In the genomic region with DNA sequence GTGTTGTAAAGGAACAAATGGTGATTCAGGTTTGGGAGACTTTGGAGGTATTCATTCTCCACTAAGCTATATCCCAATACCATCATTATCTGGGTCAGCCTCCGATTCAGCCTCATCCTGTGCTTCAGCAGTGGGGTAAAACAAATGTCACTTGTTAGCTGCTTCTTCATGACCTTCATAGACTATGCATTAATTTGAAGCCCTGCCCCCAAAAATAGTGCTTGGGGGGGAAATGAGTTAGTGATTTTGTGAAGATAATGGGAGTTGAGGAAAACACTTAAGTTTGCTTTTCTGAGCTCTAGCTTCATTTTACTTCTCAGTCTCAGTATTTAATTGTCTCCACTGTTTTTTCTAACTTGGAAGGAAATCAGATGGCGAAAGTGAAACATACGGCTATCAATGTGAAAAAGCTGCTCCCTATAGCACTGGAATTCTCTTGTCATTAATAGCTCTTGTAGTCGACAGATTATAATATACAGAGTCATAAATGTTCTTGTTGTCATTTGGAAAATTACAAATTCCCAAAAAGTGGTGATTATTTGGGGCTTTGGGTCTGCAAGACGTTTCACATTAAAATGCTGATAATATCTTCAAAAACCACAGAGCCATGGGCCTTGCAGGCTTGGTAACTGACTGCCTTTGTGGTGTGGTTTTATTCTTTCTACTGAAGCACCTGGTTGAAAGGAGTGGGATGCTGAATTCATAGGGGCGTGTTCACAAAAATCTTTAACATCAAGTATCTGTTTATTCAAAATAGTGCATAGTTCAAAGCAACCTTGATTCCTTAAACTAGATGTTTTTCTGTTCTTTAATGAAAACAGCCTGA, we compare ENCODE assay signal across 10 cellular contexts. TPM values are rescaled to one million over a fixed set of nuclear protein-coding genes. Genes with fewer than 3 reads are reported as not detected.
DNase-seq lines count a peak whose midpoint lies in the region; ATAC-seq and TF ChIP-seq lines count a peak whose summit lies in the region.
"Had no signal": no experiment of that assay in that cellular context is flagged by ENCODE, and none has a peak within 500 bp of the region (broad histone marks: within the 10 kb centered on the region; RNA-seq: fewer than 3 reads in every experiment).

No MANE protein-coding gene starts in this region.

- peak; percentile 66 to 77 for ATAC-seq in CD4-positive, CD25-positive, alpha-beta regulatory T cell (ENCODE audit: low read depth in 2 of 2)
- ATAC-seq in HG02884 (IDR thresholded peaks at IDR 0.05; ENCODE audit: unreplicated experiment): no peak
- ATAC-seq: HCT116 had no signal

- peak overlapping the region; percentile 86 for H3K4me3 ChIP-seq in CD4-positive, CD25-positive, alpha-beta regulatory T cell (ENCODE audit: low read depth, low read length)
- peak overlapping the region in 2 of 3 donors; percentile 18 to 45 for H3K4me3 ChIP-seq in breast epithelium

- peak overlapping the region; percentile 62 to 74 (median 66) for H3K4me3 Mint-ChIP-seq in CD4-positive, CD25-positive, alpha-beta regulatory T cell

- peaks cover 14% of the 10 kb centered on the region for H3K36me3 Mint-ChIP-seq in CD4-positive, CD25-positive, alpha-beta regulatory T cell

- peak; percentile 34 to 83 (median 81) for DNase-seq in CD4-positive, CD25-positive, alpha-beta regulatory T cell
- DNase-seq in breast epithelium (ENCODE audit: low spot score in 2 of 2): no peak
- peak; percentile 70 for DNase-seq in pons (ENCODE audit: low spot score)
- DNase-seq in DMS114 treated with DMSO at 0.1 percent for 48 hours (lab: John Stamatoyannopoulos, UW; ENCODE audit: unreplicated experiment): no peak
- no peak for DNase-seq in DMS 273 treated with DMSO at 0.1 percent for 48 hours (lab: John Stamatoyannopoulos, UW)
- DNase-seq in kidney tubule cell (ENCODE audit: low spot score): no peak
- DNase-seq: SK-N-SH had no signal

- peak overlapping the region; percentile 93 to 96 (median 96) for H3K27ac Mint-ChIP-seq in CD4-positive, CD25-positive, alpha-beta regulatory T cell

- H3K27ac ChIP-seq in CD4-positive, CD25-positive, alpha-beta regulatory T cell (ENCODE audit: insufficient read depth, low read length, poor library complexity, severe bottlenecking): peak overlapping the region; percentile 81
- peak overlapping the region; percentile 69 for H3K27ac ChIP-seq in KOPT-K1 (ENCODE audit: low read depth, low read length, poor library complexity, severe bottlenecking)
- H3K27ac ChIP-seq in breast epithelium: peak overlapping the region; percentile 81 to 86

- TF ChIP-seq CTCF in breast epithelium (IDR thresholded peaks at IDR 0.05): no peak

- peaks cover 56 to 96% (median 86%) of the 10 kb centered on the region in 4 donors for H3K4me1 Mint-ChIP-seq in CD4-positive, CD25-positive, alpha-beta regulatory T cell

- no peaks in the 10 kb centered on the region for H3K27me3 ChIP-seq in CD4-positive, CD25-positive, alpha-beta regulatory T cell (ENCODE audit: control insufficient read depth, insufficient read depth, low read length)
- H3K27me3 ChIP-seq in breast epithelium: no peaks in the 10 kb centered on the region

- H3K9me3 ChIP-seq in CD4-positive, CD25-positive, alpha-beta regulatory T cell (ENCODE audit: control insufficient read depth in 2 of 2, low read length in 2 of 2): no peaks in the 10 kb centered on the region
- no peaks in the 10 kb centered on the region for H3K9me3 ChIP-seq in KOPT-K1 (ENCODE audit: insufficient read depth, low read length, poor library complexity, severe bottlenecking)
- no peaks in the 10 kb centered on the region for H3K9me3 ChIP-seq in breast epithelium
- H3K9me3 ChIP-seq: SK-N-SH had no signal

- no peaks in the 10 kb centered on the region for H3K9me3 Mint-ChIP-seq in CD4-positive, CD25-positive, alpha-beta regulatory T cell

- peaks cover 88% of the 10 kb centered on the region for H3K4me1 ChIP-seq in CD4-positive, CD25-positive, alpha-beta regulatory T cell (ENCODE audit: control insufficient read depth, insufficient read depth, low read length, poor library complexity, severe bottlenecking)
- peaks cover 7 to 18% of the 10 kb centered on the region in 2 donors for H3K4me1 ChIP-seq in breast epithelium

- H3K27me3 Mint-ChIP-seq in CD4-positive, CD25-positive, alpha-beta regulatory T cell: no peaks in the 10 kb centered on the region

- intact Hi-C loops in breast epithelium (cut with DNase I; ENCODE audit: low total_unique reads): loop anchor here (10.0 kb wide), 1 partner anchor 1011 kb away; no protein-coding TSS in a partner anchor

- no peaks in the 10 kb centered on the region for H3K36me3 ChIP-seq in CD4-positive, CD25-positive, alpha-beta regulatory T cell (ENCODE audit: control insufficient read depth, insufficient read depth, low read length)
- H3K36me3 ChIP-seq in KOPT-K1 (ENCODE audit: insufficient read depth, low read length) (no peaks in the 10 kb centered on the region), breast epithelium (no peaks in the 10 kb centered on the region)

- no peak for TF ChIP-seq POLR2A in breast epithelium (IDR thresholded peaks at IDR 0.05)

RNA-seq across cellular contexts. Expression of gene PIK3R1, which starts 40.0 kb away (rescaled TPM):
- total RNA-seq in CD4-positive, CD25-positive, alpha-beta regulatory T cell: 366 TPM
- polyA plus RNA-seq in CD4-positive, CD25-positive, alpha-beta regulatory T cell: 100 to 1,000 TPM in 2 of 4 donors, 10 to 100 TPM in 2; 75.9 to 127 (median 109) TPM
- total RNA-seq in breast epithelium: 100 to 1,000 TPM; 193 to 429 (median 275) TPM

Comparison
In these comparisons a context has a peak if more than half of its experiments do, and no peak if none do; other contexts are left out.
1. DNase-seq: peak in CD4-positive, CD25-positive, alpha-beta regulatory T cell (3 of 3) and pons (single experiment); none in breast epithelium (0 of 2), DMS114 treated with DMSO at 0.1 percent for 48 hours (single experiment), DMS 273 treated with DMSO at 0.1 percent for 48 hours (single experiment) and kidney tubule cell (single experiment).
2. Peak in every context shown above with its lines, with median percentiles within 50 percentile points of each other: H3K27ac ChIP-seq.